In the genomic region with DNA sequence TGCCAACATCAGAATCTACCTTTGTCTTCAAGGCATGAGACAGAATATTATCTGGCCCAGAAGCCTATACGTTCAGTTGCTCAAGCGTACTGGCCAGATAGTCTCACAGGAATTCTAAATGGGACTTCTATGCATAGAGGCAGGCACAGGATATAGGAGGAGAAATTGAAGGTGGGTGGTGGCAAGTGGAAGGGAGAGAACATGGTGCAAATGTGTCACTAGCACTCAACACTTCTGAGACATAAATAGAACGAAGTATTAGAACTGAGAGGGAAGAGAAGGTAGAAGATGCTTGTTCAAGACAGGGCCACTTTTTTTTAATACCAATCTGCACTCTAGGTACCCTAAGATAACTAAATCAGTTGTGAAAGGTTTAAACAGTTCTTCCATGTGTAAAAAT, we compare ENCODE assay signal across 27 cellular contexts.
"Had no signal": no experiment of that assay in that cellular context is flagged by ENCODE, and none has a peak within 500 bp of the region (broad histone marks: within the 10 kb centered on the region; RNA-seq: fewer than 3 reads in every experiment).

No MANE protein-coding gene starts in this region.

- ATAC-seq: effector memory CD8-positive, alpha-beta T cell; esophagus mucosa; foreskin keratinocyte; gastrocnemius medialis; gastroesophageal sphincter had no signal

- H3K4me3 ChIP-seq: colonic mucosa, coronary artery, dorsolateral prefrontal cortex, esophagus muscularis mucosa, esophagus squamous epithelium, gastrocnemius medialis, gastroesophageal sphincter, heart left ventricle had no signal

- H3K27me3 ChIP-seq: colonic mucosa, dorsolateral prefrontal cortex, esophagus muscularis mucosa, esophagus squamous epithelium, gastrocnemius medialis, gastroesophageal sphincter, heart left ventricle had no signal

- H3K36me3 ChIP-seq: colonic mucosa, esophagus muscularis mucosa, esophagus squamous epithelium, gastrocnemius medialis, gastroesophageal sphincter, heart left ventricle had no signal

- DNase-seq: colonic mucosa; cortex of kidney; dermis blood vessel endothelial cell; dorsolateral prefrontal cortex; effector CD4-positive, alpha-beta T cell; effector CD8-positive, alpha-beta T cell; effector memory CD4-positive, alpha-beta T cell; effector memory CD8-positive, alpha-beta T cell; endodermal cell; erythroblast; esophagus squamous epithelium; foreskin fibroblast; foreskin keratinocyte; foreskin melanocyte; gastrocnemius medialis; glutamatergic neuron; head of caudate nucleus; heart left ventricle had no signal

- FAIRE-seq: colon, endometrium, endothelial cell of umbilical vein, frontal cortex had no signal

- H3K9me3 ChIP-seq: colonic mucosa, esophagus squamous epithelium, gastrocnemius medialis had no signal

- H3K27ac ChIP-seq: colonic mucosa, coronary artery, dorsolateral prefrontal cortex, epithelial cell of prostate, esophagus muscularis mucosa, esophagus squamous epithelium, foreskin keratinocyte, gastrocnemius medialis, gastroesophageal sphincter, heart left ventricle had no signal

- H3K4me1 ChIP-seq: colonic mucosa, esophagus muscularis mucosa, esophagus squamous epithelium, foreskin keratinocyte, gastrocnemius medialis, gastroesophageal sphincter, heart left ventricle had no signal
